23 cellular contexts compared by ENCODE assay signal in the genomic region with DNA sequence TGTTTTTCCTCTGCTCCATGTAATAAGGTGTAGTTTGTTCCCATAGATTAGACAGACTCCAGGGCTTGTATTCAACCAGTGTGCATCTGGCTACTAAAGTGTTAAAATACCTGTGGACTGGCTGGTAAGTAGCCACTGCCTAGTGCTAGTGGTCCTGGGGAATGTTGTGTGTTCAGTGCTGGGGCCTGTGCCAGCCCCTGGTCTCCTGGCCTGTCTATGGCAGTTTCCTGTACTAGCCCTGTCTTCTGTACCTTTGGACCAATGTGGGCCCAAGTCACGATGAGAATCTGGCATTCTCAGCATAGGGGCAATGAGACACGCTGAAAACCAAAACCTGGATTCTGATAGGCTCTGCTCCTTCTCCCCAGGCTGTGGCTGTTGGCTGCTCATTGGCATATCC.
"Had no signal": no experiment of that assay in that cellular context is flagged by ENCODE, and none has a peak within 500 bp of the region (broad histone marks: within the 10 kb centered on the region; RNA-seq: fewer than 3 reads in every experiment).

No MANE protein-coding gene starts in this region.

- H3K4me3 ChIP-seq: cardiac muscle cell, lower lobe of right lung, sigmoid colon, SJSA1, smooth muscle cell had no signal

- H3K36me3 Mint-ChIP-seq: activated CD4-positive, alpha-beta memory T cell treated with anti-CD3 and anti-CD28 coated beads for 36 hours; activated naive CD8-positive, alpha-beta T cell treated with anti-CD3 and anti-CD28 coated beads for 36 hours; naive thymus-derived CD8-positive, alpha-beta T cell; stimulated activated memory B cell treated with anti-CD40 and anti-IgM and Interleukin-4, amounts not matched to agents 10 μg/mL and 1 μg/mL and 100 μg/mL, for 72 hours; type B pancreatic cell had no signal

- H3K36me3 ChIP-seq: cardiac muscle cell, lower lobe of right lung, neutrophil, sigmoid colon, SJSA1 had no signal

- H3K27ac ChIP-seq: cardiac muscle cell, lower lobe of right lung, neutrophil, sigmoid colon, SJSA1 had no signal

- DNase-seq: activated CD4-positive, alpha-beta memory T cell treated with anti-CD3 and anti-CD28 coated beads for 36 hours; activated CD4-positive, alpha-beta T cell treated with anti-CD3 and anti-CD28 coated beads for 4 hours; activated CD4-positive, CD25-positive, alpha-beta regulatory T cell; activated naive CD4-positive, alpha-beta T cell treated with Interleukin-2 at 50 U/mL for 16 hours; activated naive CD8-positive, alpha-beta T cell treated with anti-CD3 and anti-CD28 coated beads for 36 hours; activated T-cell treated with anti-CD3 and anti-CD28 coated beads, Interleukin-2, amount 50 U/mL, for 48 hours; effector CD4-positive, alpha-beta T cell; foreskin melanocyte; glutamatergic neuron; hippocampal formation; left colon; lower lobe of right lung; naive thymus-derived CD8-positive, alpha-beta T cell; sigmoid colon; stimulated activated CD4-positive, alpha-beta T cell treated with anti-CD3 and anti-CD28 coated beads, Interleukin-15, amount 100 ng/mL, for 24 hours; T-helper 17 cell had no signal

- H3K9me3 ChIP-seq: lower lobe of right lung, neutrophil, sigmoid colon, SJSA1 had no signal

- H3K27me3 Mint-ChIP-seq: activated CD4-positive, alpha-beta memory T cell treated with anti-CD3 and anti-CD28 coated beads for 36 hours; activated naive CD8-positive, alpha-beta T cell treated with anti-CD3 and anti-CD28 coated beads for 36 hours; naive thymus-derived CD8-positive, alpha-beta T cell; stimulated activated memory B cell treated with anti-CD40 and anti-IgM and Interleukin-4, amounts not matched to agents 10 μg/mL and 1 μg/mL and 100 μg/mL, for 72 hours; T-helper 17 cell; type B pancreatic cell had no signal

- ATAC-seq: left colon; lower lobe of right lung; naive thymus-derived CD8-positive, alpha-beta T cell; stimulated activated memory B cell treated with anti-CD40 and anti-IgM and Interleukin-4, amounts not matched to agents 10 μg/mL and 1 μg/mL and 100 μg/mL, for 72 hours; T-helper 17 cell had no signal

- H3K27me3 ChIP-seq: cardiac muscle cell, neutrophil, sigmoid colon, SJSA1 had no signal

- H3K4me3 Mint-ChIP-seq: activated CD4-positive, alpha-beta memory T cell treated with anti-CD3 and anti-CD28 coated beads for 36 hours; activated naive CD8-positive, alpha-beta T cell treated with anti-CD3 and anti-CD28 coated beads for 36 hours; mesothelial cell of epicardium; naive thymus-derived CD8-positive, alpha-beta T cell; stimulated activated memory B cell treated with anti-CD40 and anti-IgM and Interleukin-4, amounts not matched to agents 10 μg/mL and 1 μg/mL and 100 μg/mL, for 72 hours; T-helper 17 cell; type B pancreatic cell had no signal

- H3K27ac Mint-ChIP-seq: activated CD4-positive, alpha-beta memory T cell treated with anti-CD3 and anti-CD28 coated beads for 36 hours; activated naive CD8-positive, alpha-beta T cell treated with anti-CD3 and anti-CD28 coated beads for 36 hours; mesothelial cell of epicardium; naive thymus-derived CD8-positive, alpha-beta T cell; stimulated activated memory B cell treated with anti-CD40 and anti-IgM and Interleukin-4, amounts not matched to agents 10 μg/mL and 1 μg/mL and 100 μg/mL, for 72 hours; T-helper 17 cell; type B pancreatic cell had no signal

- H3K4me1 Mint-ChIP-seq: activated naive CD8-positive, alpha-beta T cell treated with anti-CD3 and anti-CD28 coated beads for 36 hours; naive thymus-derived CD8-positive, alpha-beta T cell; stimulated activated memory B cell treated with anti-CD40 and anti-IgM and Interleukin-4, amounts not matched to agents 10 μg/mL and 1 μg/mL and 100 μg/mL, for 72 hours; T-helper 17 cell had no signal

- H3K4me1 ChIP-seq: SJSA1 had no signal

- H3K9me3 Mint-ChIP-seq: activated naive CD8-positive, alpha-beta T cell treated with anti-CD3 and anti-CD28 coated beads for 36 hours; mesothelial cell of epicardium; type B pancreatic cell had no signal
